ENCODE assay signal across 8 cellular contexts in genomic region chr17:27609606-27610303, GRCh38. TPM values are rescaled to one million over a fixed set of nuclear protein-coding genes. Genes with fewer than 3 reads are reported as not detected.
DNase-seq lines count a peak whose midpoint lies in the region; ATAC-seq, FAIRE-seq and TF ChIP-seq lines count a peak whose summit lies in the region.

No MANE protein-coding gene starts in this region.

- H3K9me3 ChIP-seq in kidney (ENCODE audit: control insufficient read depth in 1 of 2, low read length in 2 of 2): no peaks in the 10 kb centered on the region
- no peaks in the 10 kb centered on the region for H3K9me3 ChIP-seq in aorta (ENCODE audit: control insufficient read depth, low read length)

- H3K4me1 ChIP-seq in kidney (ENCODE audit: control insufficient read depth in 1 of 2, insufficient read depth in 1 of 2, low read depth in 1 of 2, low read length in 2 of 2) (peaks cover 15 to 19% of the 10 kb centered on the region in 2 donors), aorta (ENCODE audit: control insufficient read depth in 1 of 2, insufficient read depth in 2 of 2, low read length in 2 of 2) (no peaks in the 10 kb centered on the region)

- intact Hi-C loops in kidney (cut with DNase I): no loop called here
- intact Hi-C loops in aorta (cut with DNase I): loop anchor here in 1 of 2 donors (10.0 kb wide), 1 partner anchor 225 kb away; no protein-coding TSS in a partner anchor

- no peaks in the 10 kb centered on the region for H3K27me3 ChIP-seq in aorta (ENCODE audit: control insufficient read depth in 1 of 2, insufficient read depth in 2 of 2, low read length in 1 of 2)

- H3K27ac ChIP-seq in angular gyrus (ENCODE audit: low read depth, low read length) (peak overlapping the region; percentile 60), kidney (ENCODE audit: low read depth in 2 of 2, low read length in 2 of 2) (peak overlapping the region; percentile 72 to 88), aorta (ENCODE audit: low read depth in 1 of 2, low read length in 2 of 2) (no peak overlapping the region)

- no peak for FAIRE-seq in kidney (lab: Jason Lieb, UNC)

- H3K4me3 ChIP-seq in kidney (ENCODE audit: low read length in 2 of 2): no peak overlapping the region
- no peak overlapping the region for H3K4me3 ChIP-seq in aorta (ENCODE audit: low read length in 2 of 2)

- TF ChIP-seq RAD21 in Ishikawa (IDR thresholded peaks at IDR 0.05; ENCODE audit: low read depth): peak; percentile 70

- DNase-seq in DMS153 (lab: John Stamatoyannopoulos, UW) (peak; percentile 21), kidney (peak; percentile 82), aorta (peak; percentile 50 to 60), NCI-H1105 (lab: John Stamatoyannopoulos, UW) (no peak)
- no peak for DNase-seq in central memory CD4-positive, alpha-beta T cell
- no peak for DNase-seq in stimulated activated naive CD8-positive, alpha-beta T cell treated with anti-CD3 and anti-CD28 coated beads, Interleukin-15, Interleukin-2, amounts not matched to agents 100 U/mL and 50 U/mL, for 24 hours

- 66 to 74% methylated on average over 11 of the region's 11 CpGs for WGBS in aorta, 2 donors

- H3K36me3 ChIP-seq in kidney (ENCODE audit: control insufficient read depth in 1 of 2, insufficient read depth in 2 of 2, low read length in 2 of 2): peaks cover 20 to 40% of the 10 kb centered on the region in 2 donors
- peaks cover 0 to 11% of the 10 kb centered on the region in 2 donors for H3K36me3 ChIP-seq in aorta (ENCODE audit: control insufficient read depth in 1 of 2, insufficient read depth in 2 of 2, low read length in 1 of 2)

- TF ChIP-seq CTCF in kidney (IDR thresholded peaks at IDR 0.05; ENCODE audit: borderline replicate concordance, extremely low read depth, insufficient read depth): peak; percentile 73

- no peak for TF ChIP-seq EP300 in Ishikawa (IDR thresholded peaks at IDR 0.05; ENCODE audit: borderline replicate concordance)

- peak overlapping the region in 1 of 2 donors; percentile 10 for H3K9ac ChIP-seq in kidney (ENCODE audit: low read length in 2 of 2)

- no peak for ATAC-seq in aorta (ENCODE audit: low FRiP score)
- ATAC-seq in stimulated activated naive CD8-positive, alpha-beta T cell treated with anti-CD3 and anti-CD28 coated beads, Interleukin-15, Interleukin-2, amounts not matched to agents 100 U/mL and 50 U/mL, for 24 hours: no peak

TF ChIP-seq in Ishikawa, 13 proteins besides CTCF, POLR2A, EP300 and RAD21:
- no peak for TF ChIP-seq TAF1 (IDR thresholded peaks at IDR 0.05; ENCODE audit: low read depth)
- no peak for TF ChIP-seq CREB1 (IDR thresholded peaks at IDR 0.05; ENCODE audit: low read depth)
- no peak for TF ChIP-seq TEAD4 (IDR thresholded peaks at IDR 0.05)
- TF ChIP-seq TCF12 (IDR thresholded peaks at IDR 0.05; ENCODE audit: low read depth): no peak
- no peak for TF ChIP-seq MAX (IDR thresholded peaks at IDR 0.05)
- no peak for TF ChIP-seq YY1 (IDR thresholded peaks at IDR 0.05; ENCODE audit: low read depth)
- no peak for TF ChIP-seq ZBTB7A (IDR thresholded peaks at IDR 0.05; ENCODE audit: low read depth)
- no peak for TF ChIP-seq FOXM1 (IDR thresholded peaks at IDR 0.05; ENCODE audit: borderline replicate concordance, low read depth)
- no peak for TF ChIP-seq EGR1 (IDR thresholded peaks at IDR 0.05)
- no peak for TF ChIP-seq NFIC (IDR thresholded peaks at IDR 0.05)
- TF ChIP-seq CEBPB (IDR thresholded peaks at IDR 0.05): no peak
- no peak for TF ChIP-seq USF1 (IDR thresholded peaks at IDR 0.05)
- no peak for TF ChIP-seq REST (IDR thresholded peaks at IDR 0.05; ENCODE audit: low read depth)

RNA-seq across cellular contexts. Expression of gene LGALS9, which starts 21.2 kb away (rescaled TPM):
- total RNA-seq in kidney (50.8 TPM), aorta (10 to 100 TPM; 61.0 to 64.0 TPM)
- polyA plus RNA-seq in kidney (ENCODE audit: insufficient read depth, low read depth, low replicate concordance) (16.4 TPM), aorta (10 to 100 TPM; 26.8 to 47.1 TPM)

Comparison
In these comparisons a context has a peak if more than half of its experiments do, and no peak if none do; other contexts are left out.
1. DNase-seq: peak in DMS153 (single experiment), kidney (single experiment) and aorta (2 of 2); none in central memory CD4-positive, alpha-beta T cell (single experiment), stimulated activated naive CD8-positive, alpha-beta T cell treated with anti-CD3 and anti-CD28 coated beads, Interleukin-15, Interleukin-2, amounts not matched to agents 100 U/mL and 50 U/mL, for 24 hours (single experiment) and NCI-H1105 (single experiment).
2. H3K27ac ChIP-seq: peak in angular gyrus (single experiment) and kidney (2 of 2); none in aorta (0 of 2).